ENCODE assay signal across 20 cellular contexts in the genomic region with DNA sequence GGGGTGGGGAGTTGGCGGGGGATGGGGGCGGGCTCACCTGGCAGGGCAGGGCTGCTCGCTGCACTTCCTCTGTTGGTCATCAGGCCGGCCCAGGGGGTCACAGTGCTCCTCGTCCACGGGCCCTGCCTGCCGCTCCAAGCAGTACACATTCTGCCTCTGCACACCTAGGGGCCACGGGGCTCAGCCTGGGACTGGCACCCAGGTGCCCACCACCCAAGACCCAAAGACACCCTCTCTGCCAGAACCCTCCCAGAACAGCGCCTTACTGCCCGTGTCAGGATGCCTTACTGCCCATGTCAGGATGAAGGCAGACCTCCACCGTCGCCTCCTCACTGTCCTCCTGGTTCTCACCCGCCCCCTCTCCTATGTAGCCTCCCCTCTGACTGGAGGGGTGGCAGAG. TPM values are rescaled to one million over a fixed set of nuclear protein-coding genes. Genes with fewer than 3 reads are reported as not detected.
"Had no signal": no experiment of that assay in that cellular context is flagged by ENCODE, and none has a peak within 500 bp of the region (broad histone marks: within the 10 kb centered on the region; RNA-seq: fewer than 3 reads in every experiment).

No MANE protein-coding gene starts in this region.

- H3K9me3 Mint-ChIP-seq: activated CD4-positive, alpha-beta memory T cell treated with anti-CD3 and anti-CD28 coated beads for 36 hours; naive thymus-derived CD4-positive, alpha-beta T cell had no signal

- H3K27me3 Mint-ChIP-seq: activated CD4-positive, alpha-beta memory T cell treated with anti-CD3 and anti-CD28 coated beads for 36 hours; activated CD8-positive, alpha-beta memory T cell treated with anti-CD3 and anti-CD28 coated beads, Interleukin-2, amount 10 ng/mL, durations not matched to agents 7 days and 5 days; naive thymus-derived CD4-positive, alpha-beta T cell; progenitor cell of endocrine pancreas had no signal

- H3K9me3 ChIP-seq: esophagus muscularis mucosa, mucosa of descending colon, sigmoid colon, stomach, testis had no signal

- ATAC-seq: activated CD8-positive, alpha-beta memory T cell treated with anti-CD3 and anti-CD28 coated beads, Interleukin-2, amount 10 ng/mL, durations not matched to agents 7 days and 5 days; mucosa of descending colon; naive thymus-derived CD4-positive, alpha-beta T cell; SK-N-SH treated with all-trans-retinoic acid at 6 μM for 48 hours had no signal

- H3K27me3 ChIP-seq: cardiac muscle cell, esophagus muscularis mucosa, sigmoid colon, stomach, testis had no signal

- H3K36me3 Mint-ChIP-seq: activated CD4-positive, alpha-beta memory T cell treated with anti-CD3 and anti-CD28 coated beads for 36 hours; activated CD8-positive, alpha-beta memory T cell treated with anti-CD3 and anti-CD28 coated beads, Interleukin-2, amount 10 ng/mL, durations not matched to agents 7 days and 5 days; naive thymus-derived CD4-positive, alpha-beta T cell had no signal

- H3K27ac ChIP-seq: cardiac muscle cell, esophagus muscularis mucosa, sigmoid colon, stomach, testis had no signal

- H3K4me3 Mint-ChIP-seq: activated CD4-positive, alpha-beta memory T cell treated with anti-CD3 and anti-CD28 coated beads for 36 hours; activated CD8-positive, alpha-beta memory T cell treated with anti-CD3 and anti-CD28 coated beads, Interleukin-2, amount 10 ng/mL, durations not matched to agents 7 days and 5 days; naive thymus-derived CD4-positive, alpha-beta T cell had no signal

- H3K27ac Mint-ChIP-seq: activated CD4-positive, alpha-beta memory T cell treated with anti-CD3 and anti-CD28 coated beads for 36 hours; activated CD8-positive, alpha-beta memory T cell treated with anti-CD3 and anti-CD28 coated beads, Interleukin-2, amount 10 ng/mL, durations not matched to agents 7 days and 5 days; naive thymus-derived CD4-positive, alpha-beta T cell had no signal

- DNase-seq: activated CD4-positive, alpha-beta memory T cell treated with anti-CD3 and anti-CD28 coated beads for 36 hours; activated CD4-positive, alpha-beta T cell treated with anti-CD3 and anti-CD28 coated beads for 1 hour; activated CD8-positive, alpha-beta memory T cell treated with anti-CD3 and anti-CD28 coated beads, Interleukin-2, amount 10 ng/mL, durations not matched to agents 7 days and 5 days; activated effector memory CD4-positive, alpha-beta T cell treated with Interleukin-2 at 50 U/mL for 16 hours; activated naive CD4-positive, alpha-beta T cell treated with anti-CD3 and anti-CD28 coated beads, Interleukin-2, amount 50 U/mL, for 16 hours; activated T-cell treated with anti-CD3 and anti-CD28 coated beads, Interleukin-2, amount 50 U/mL, for 1 hour; hippocampal formation; naive thymus-derived CD4-positive, alpha-beta T cell; stimulated activated CD4-positive, alpha-beta T cell treated with anti-CD3 and anti-CD28 coated beads, Interleukin-1b, Interleukin-23, amount 100 ng/mL, for 48 hours; stomach; T-helper 1 cell; T1000; testis had no signal

- H3K4me1 Mint-ChIP-seq: activated CD8-positive, alpha-beta memory T cell treated with anti-CD3 and anti-CD28 coated beads, Interleukin-2, amount 10 ng/mL, durations not matched to agents 7 days and 5 days had no signal

- H3K4me1 ChIP-seq: esophagus muscularis mucosa, sigmoid colon, stomach, testis had no signal

- H3K4me3 ChIP-seq: cardiac muscle cell, esophagus muscularis mucosa, lung, mucosa of descending colon, sigmoid colon, stomach, testis had no signal

- H3K36me3 ChIP-seq: cardiac muscle cell, sigmoid colon, stomach had no signal

RNA-seq across cellular contexts. Expression of gene ADAMTS7, which starts 43.2 kb away (rescaled TPM):
- polyA plus RNA-seq: naive thymus-derived CD4-positive, alpha-beta T cell had no signal
